ENCODE assay signal across 7 cellular contexts in genomic region chr3:164064298-164064697, GRCh38.
"Had no signal": no experiment of that assay in that cellular context is flagged by ENCODE, and none has a peak within 500 bp of the region (broad histone marks: within the 10 kb centered on the region; RNA-seq: fewer than 3 reads in every experiment).

No MANE protein-coding gene starts in this region.

- H3K9ac ChIP-seq: KMS-11 had no signal

- H3K4me3 ChIP-seq: K562 had no signal

- H3K4me2 ChIP-seq: KMS-11 had no signal

- DNase-seq: IMR-90, KBM-7, KG1 had no signal

- ATAC-seq: HepG2, K562 had no signal

- H3K27ac ChIP-seq: HL-60, KMS-11 had no signal
